29 cellular contexts compared by ENCODE assay signal in the genomic region with DNA sequence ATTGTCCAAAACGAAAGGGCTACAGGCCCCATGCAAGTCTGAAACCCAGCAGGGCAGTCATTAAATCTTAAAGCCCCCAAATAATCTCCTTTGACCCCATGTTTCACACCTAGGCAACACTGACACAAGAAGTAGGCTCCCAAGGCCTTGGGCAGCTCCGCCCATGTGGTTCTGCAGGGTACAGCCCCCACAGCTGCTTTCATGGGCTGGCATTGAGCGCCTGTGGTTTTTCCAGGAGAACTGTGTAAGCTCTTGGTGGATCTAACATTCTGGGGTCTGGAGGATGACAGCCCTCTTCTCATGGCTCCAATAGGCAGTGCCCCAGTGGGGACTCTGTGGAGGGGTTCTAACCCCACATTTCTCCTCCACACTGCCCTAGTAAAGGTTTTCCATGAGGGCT.
"Had no signal": no experiment of that assay in that cellular context is flagged by ENCODE, and none has a peak within 500 bp of the region (broad histone marks: within the 10 kb centered on the region; RNA-seq: fewer than 3 reads in every experiment).

No MANE protein-coding gene starts in this region.

- DNase-seq: stimulated activated CD4-positive, alpha-beta T cell treated with anti-CD3 and anti-CD28 coated beads, Interleukin-2, amount 100 ng/mL, for 48 hours; stimulated activated CD4-positive, alpha-beta T cell treated with anti-CD3 and anti-CD28 coated beads, Interleukin-4, amount 100 ng/mL, for 1 hour; stimulated activated CD4-positive, alpha-beta T cell treated with anti-CD3 and anti-CD28 coated beads, Interleukin-4, amount 100 ng/mL, for 24 hours; stimulated activated CD4-positive, alpha-beta T cell treated with anti-CD3 and anti-CD28 coated beads, Interleukin-4, amount 100 ng/mL, for 4 hours; stimulated activated CD8-positive, alpha-beta memory T cell treated with anti-CD3 and anti-CD28 coated beads, Interleukin-4, amount 100 ng/mL, for 48 hours; stimulated activated naive B cell treated with anti-CD40 and anti-IgM and Interleukin-4, amounts not matched to agents 10 μg/mL and 1 μg/mL and 100 μg/mL, for 72 hours; stimulated activated naive CD4-positive, alpha-beta T cell; stimulated activated naive CD4-positive, alpha-beta T cell treated with Interleukin-2 at 50 U/mL for 16 hours; stimulated activated naive CD8-positive, alpha-beta T cell treated with anti-CD3 and anti-CD28 coated beads, Interleukin-15, amount 100 ng/mL, for 72 hours; stimulated activated naive CD8-positive, alpha-beta T cell treated with anti-CD3 and anti-CD28 coated beads, Interleukin-15, Interleukin-2, amounts not matched to agents 100 U/mL and 50 U/mL, for 24 hours; stomach; substantia nigra; testis; thyroid gland; tibial artery; transverse colon; trophoblast cell; upper lobe of left lung; upper lobe of right lung; uterus had no signal

- H3K9me3 ChIP-seq: suprapubic skin, testis, thoracic aorta, thyroid gland, tibial artery, tibial nerve, transverse colon, upper lobe of left lung, upper lobe of right lung, uterus, vagina had no signal

- H3K4me3 Mint-ChIP-seq: stimulated activated effector memory CD8-positive, alpha-beta T cell treated with anti-CD3 and anti-CD28 coated beads, Interleukin-12 subunit alpha, Interleukin-12 subunit beta, amount 100 ng/mL, for 72 hours; stimulated activated memory B cell treated with anti-CD40 and anti-IgM and Interleukin-4, amounts not matched to agents 10 μg/mL and 1 μg/mL and 100 μg/mL, for 72 hours; stimulated activated naive B cell treated with anti-CD40 and anti-IgM and Interleukin-4, amounts not matched to agents 10 μg/mL and 1 μg/mL and 100 μg/mL, for 72 hours; stimulated activated naive CD8-positive, alpha-beta T cell treated with anti-CD3 and anti-CD28 coated beads, Interleukin-15, amount 100 ng/mL, for 72 hours; stimulated activated naive CD8-positive, alpha-beta T cell treated with anti-CD3 and anti-CD28 coated beads, Interleukin-15, Interleukin-2, amounts not matched to agents 100 ng/mL and 50 ng/mL, for 24 hours; type B pancreatic cell had no signal

- H3K27me3 Mint-ChIP-seq: stimulated activated memory B cell treated with anti-CD40 and anti-IgM and Interleukin-4, amounts not matched to agents 10 μg/mL and 1 μg/mL and 100 μg/mL, for 72 hours; stimulated activated naive B cell treated with anti-CD40 and anti-IgM and Interleukin-4, amounts not matched to agents 10 μg/mL and 1 μg/mL and 100 μg/mL, for 72 hours; stimulated activated naive CD8-positive, alpha-beta T cell treated with anti-CD3 and anti-CD28 coated beads, Interleukin-15, amount 100 ng/mL, for 72 hours; type B pancreatic cell had no signal

- H3K4me1 ChIP-seq: stomach, suprapubic skin, testis, thyroid gland, tibial artery, tibial nerve, transverse colon, upper lobe of left lung, upper lobe of right lung, uterus, vagina had no signal

- ATAC-seq: stimulated activated effector memory CD8-positive, alpha-beta T cell treated with anti-CD3 and anti-CD28 coated beads, Interleukin-12 subunit alpha, Interleukin-12 subunit beta, amount 100 ng/mL, for 72 hours; stimulated activated memory B cell treated with anti-CD40 and anti-IgM and Interleukin-4, amounts not matched to agents 10 μg/mL and 1 μg/mL and 100 μg/mL, for 72 hours; stimulated activated naive B cell treated with anti-CD40 and anti-IgM and Interleukin-4, amounts not matched to agents 10 μg/mL and 1 μg/mL and 100 μg/mL, for 72 hours; stimulated activated naive CD8-positive, alpha-beta T cell treated with anti-CD3 and anti-CD28 coated beads, Interleukin-15, amount 100 ng/mL, for 72 hours; stimulated activated naive CD8-positive, alpha-beta T cell treated with anti-CD3 and anti-CD28 coated beads, Interleukin-15, Interleukin-2, amounts not matched to agents 100 U/mL and 50 U/mL, for 24 hours; upper lobe of right lung had no signal

- H3K36me3 ChIP-seq: stomach, suprapubic skin, thoracic aorta, thyroid gland, tibial artery, tibial nerve, transverse colon, upper lobe of left lung, upper lobe of right lung, uterus, vagina had no signal

- FAIRE-seq: urothelium cell line had no signal

- H3K27ac Mint-ChIP-seq: stimulated activated effector memory CD8-positive, alpha-beta T cell treated with anti-CD3 and anti-CD28 coated beads, Interleukin-12 subunit alpha, Interleukin-12 subunit beta, amount 100 ng/mL, for 72 hours; stimulated activated memory B cell treated with anti-CD40 and anti-IgM and Interleukin-4, amounts not matched to agents 10 μg/mL and 1 μg/mL and 100 μg/mL, for 72 hours; stimulated activated naive B cell treated with anti-CD40 and anti-IgM and Interleukin-4, amounts not matched to agents 10 μg/mL and 1 μg/mL and 100 μg/mL, for 72 hours; stimulated activated naive CD8-positive, alpha-beta T cell treated with anti-CD3 and anti-CD28 coated beads, Interleukin-15, amount 100 ng/mL, for 72 hours; stimulated activated naive CD8-positive, alpha-beta T cell treated with anti-CD3 and anti-CD28 coated beads, Interleukin-15, Interleukin-2, amounts not matched to agents 100 ng/mL and 50 ng/mL, for 24 hours; type B pancreatic cell had no signal

- H3K36me3 Mint-ChIP-seq: stimulated activated effector memory CD8-positive, alpha-beta T cell treated with anti-CD3 and anti-CD28 coated beads, Interleukin-12 subunit alpha, Interleukin-12 subunit beta, amount 100 ng/mL, for 72 hours; stimulated activated memory B cell treated with anti-CD40 and anti-IgM and Interleukin-4, amounts not matched to agents 10 μg/mL and 1 μg/mL and 100 μg/mL, for 72 hours; stimulated activated naive B cell treated with anti-CD40 and anti-IgM and Interleukin-4, amounts not matched to agents 10 μg/mL and 1 μg/mL and 100 μg/mL, for 72 hours; type B pancreatic cell had no signal

- H3K4me1 Mint-ChIP-seq: stimulated activated effector memory CD8-positive, alpha-beta T cell treated with anti-CD3 and anti-CD28 coated beads, Interleukin-12 subunit alpha, Interleukin-12 subunit beta, amount 100 ng/mL, for 72 hours; stimulated activated memory B cell treated with anti-CD40 and anti-IgM and Interleukin-4, amounts not matched to agents 10 μg/mL and 1 μg/mL and 100 μg/mL, for 72 hours; stimulated activated naive B cell treated with anti-CD40 and anti-IgM and Interleukin-4, amounts not matched to agents 10 μg/mL and 1 μg/mL and 100 μg/mL, for 72 hours; stimulated activated naive CD8-positive, alpha-beta T cell treated with anti-CD3 and anti-CD28 coated beads, Interleukin-15, amount 100 ng/mL, for 72 hours had no signal

- H3K27ac ChIP-seq: stomach, suprapubic skin, testis, thoracic aorta, thyroid gland, tibial artery, tibial nerve, transverse colon, upper lobe of left lung, upper lobe of right lung, uterus, vagina had no signal

- H3K27me3 ChIP-seq: stomach, suprapubic skin, testis, thyroid gland, tibial artery, transverse colon, upper lobe of left lung, upper lobe of right lung, uterus, vagina had no signal

- H3K9me3 Mint-ChIP-seq: type B pancreatic cell had no signal

- H3K4me3 ChIP-seq: stomach, suprapubic skin, testis, thoracic aorta, thyroid gland, tibial artery, tibial nerve, transverse colon, upper lobe of left lung, upper lobe of right lung, uterus, vagina had no signal
